ENCODE assay signal across 27 cellular contexts in the genomic region with DNA sequence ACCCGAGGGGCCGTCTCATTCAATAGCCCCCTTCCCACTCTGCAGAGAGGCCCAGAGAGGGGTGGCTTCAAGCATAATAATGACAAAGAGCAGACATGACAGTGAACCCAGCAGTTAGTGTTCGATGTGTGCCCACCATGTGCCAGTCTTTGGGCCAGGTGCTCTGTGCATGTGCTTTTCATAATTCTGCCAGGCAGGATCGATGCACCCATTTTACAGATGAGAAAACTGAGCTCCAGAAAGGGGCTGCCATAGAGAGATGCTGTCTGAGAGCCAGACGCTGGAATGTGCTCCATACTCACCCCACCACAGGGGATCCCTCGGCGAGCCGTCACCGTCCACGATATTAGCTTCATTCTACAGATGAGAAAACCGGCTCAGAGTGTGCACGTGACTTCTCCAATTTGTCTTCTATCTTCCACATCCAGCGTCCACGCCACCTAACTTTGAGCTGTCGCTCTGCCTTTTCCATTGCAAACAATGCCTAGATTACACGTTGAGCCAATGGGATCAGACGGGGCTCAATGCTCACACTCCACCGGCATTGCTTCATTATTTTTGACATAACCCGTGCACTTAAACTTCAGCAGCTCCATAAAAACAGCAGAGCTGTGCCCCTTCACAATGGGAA. TPM values are rescaled to one million over a fixed set of nuclear protein-coding genes. Genes with fewer than 3 reads are reported as not detected.
"Had no signal": no experiment of that assay in that cellular context is flagged by ENCODE, and none has a peak within 500 bp of the region (broad histone marks: within the 10 kb centered on the region; RNA-seq: fewer than 3 reads in every experiment).

No MANE protein-coding gene starts in this region.

- FAIRE-seq: islet of Langerhans, kidney, pancreas, small intestine, urothelium cell line had no signal

- ATAC-seq: left colon; left lung; lower lobe of right lung; naive thymus-derived CD8-positive, alpha-beta T cell; right cardiac atrium; stimulated activated effector memory CD8-positive, alpha-beta T cell treated with anti-CD3 and anti-CD28 coated beads, Interleukin-12 subunit alpha, Interleukin-12 subunit beta, amount 100 ng/mL, for 72 hours; upper lobe of right lung had no signal

- H3K27me3 ChIP-seq: pancreas had no signal

- H3K4me3 Mint-ChIP-seq: immature natural killer cell; naive thymus-derived CD8-positive, alpha-beta T cell; nephron; neural crest cell; stimulated activated effector memory CD8-positive, alpha-beta T cell treated with anti-CD3 and anti-CD28 coated beads, Interleukin-12 subunit alpha, Interleukin-12 subunit beta, amount 100 ng/mL, for 72 hours; stimulated activated naive CD8-positive, alpha-beta T cell treated with anti-CD3 and anti-CD28 coated beads, Interleukin-15, Interleukin-2, amounts not matched to agents 100 ng/mL and 50 ng/mL, for 24 hours had no signal

- H3K4me1 Mint-ChIP-seq: immature natural killer cell; naive thymus-derived CD8-positive, alpha-beta T cell; stimulated activated effector memory CD8-positive, alpha-beta T cell treated with anti-CD3 and anti-CD28 coated beads, Interleukin-12 subunit alpha, Interleukin-12 subunit beta, amount 100 ng/mL, for 72 hours had no signal

- H3K36me3 ChIP-seq: left lung, lower lobe of right lung, pancreas, prostate gland, sigmoid colon, spleen, suprapubic skin, thoracic aorta, upper lobe of right lung had no signal

- H3K27ac Mint-ChIP-seq: immature natural killer cell; naive thymus-derived CD8-positive, alpha-beta T cell; nephron; stimulated activated effector memory CD8-positive, alpha-beta T cell treated with anti-CD3 and anti-CD28 coated beads, Interleukin-12 subunit alpha, Interleukin-12 subunit beta, amount 100 ng/mL, for 72 hours; stimulated activated naive CD8-positive, alpha-beta T cell treated with anti-CD3 and anti-CD28 coated beads, Interleukin-15, Interleukin-2, amounts not matched to agents 100 ng/mL and 50 ng/mL, for 24 hours had no signal

- DNase-seq: immature natural killer cell; kidney; left colon; lower lobe of right lung; mammary epithelial cell; mesenchymal stem cell; naive thymus-derived CD8-positive, alpha-beta T cell; sigmoid colon; small intestine; spleen; stimulated activated CD4-positive, alpha-beta T cell treated with anti-CD3 and anti-CD28 coated beads, Interleukin-4, amount 100 ng/mL, for 24 hours; stimulated activated naive CD4-positive, alpha-beta T cell; tibial artery; trophoblast cell; upper lobe of right lung had no signal

- H3K36me3 Mint-ChIP-seq: immature natural killer cell; naive thymus-derived CD8-positive, alpha-beta T cell; stimulated activated effector memory CD8-positive, alpha-beta T cell treated with anti-CD3 and anti-CD28 coated beads, Interleukin-12 subunit alpha, Interleukin-12 subunit beta, amount 100 ng/mL, for 72 hours had no signal

- H3K9me3 ChIP-seq: left lung, lower lobe of right lung, pancreas, prostate gland, sigmoid colon, suprapubic skin, thoracic aorta, upper lobe of right lung had no signal

- H3K4me1 ChIP-seq: left lung, lower lobe of right lung, pancreas, prostate gland, sigmoid colon, spleen, suprapubic skin, upper lobe of right lung had no signal

- H3K9me3 Mint-ChIP-seq: immature natural killer cell; nephron; neural crest cell; stimulated activated effector memory CD8-positive, alpha-beta T cell treated with anti-CD3 and anti-CD28 coated beads, Interleukin-12 subunit alpha, Interleukin-12 subunit beta, amount 100 ng/mL, for 72 hours; stimulated activated naive CD8-positive, alpha-beta T cell treated with anti-CD3 and anti-CD28 coated beads, Interleukin-15, Interleukin-2, amounts not matched to agents 100 ng/mL and 50 ng/mL, for 24 hours had no signal

- H3K27ac ChIP-seq: left lung, lower lobe of right lung, pancreas, prostate gland, sigmoid colon, spleen, suprapubic skin, thoracic aorta, tibial artery, upper lobe of right lung had no signal

- H3K4me3 ChIP-seq: left lung, lower lobe of right lung, pancreas, prostate gland, sigmoid colon, spleen, suprapubic skin, thoracic aorta, tibial artery, upper lobe of right lung had no signal

RNA-seq across cellular contexts. Expression of gene ADRA2C, which starts 8.2 kb away (rescaled TPM):
- total RNA-seq: naive thymus-derived CD8-positive, alpha-beta T cell had no signal
